ENCODE assay signal across 24 cellular contexts in genomic region chr1:151918156-151918555, GRCh38. TPM values are rescaled to one million over a fixed set of nuclear protein-coding genes. Genes with fewer than 3 reads are reported as not detected.
DNase-seq lines count a peak whose midpoint lies in the region; ATAC-seq and TF ChIP-seq lines count a peak whose summit lies in the region.
"Had no signal": no experiment of that assay in that cellular context is flagged by ENCODE, and none has a peak within 500 bp of the region (broad histone marks: within the 10 kb centered on the region; RNA-seq: fewer than 3 reads in every experiment).

No MANE protein-coding gene starts in this region.

- H3K4me1 Mint-ChIP-seq in activated T-cell treated with anti-CD3 and anti-CD28 coated beads, Interleukin-2, amount 50 U/mL, for 72 hours (ENCODE audit: low read depth): no peaks in the 10 kb centered on the region
- H3K4me1 Mint-ChIP-seq in stimulated activated naive B cell treated with anti-CD40 and anti-IgM and Interleukin-4, amounts not matched to agents 10 μg/mL and 1 μg/mL and 100 μg/mL, for 72 hours: peaks cover 22 to 30% of the 10 kb centered on the region in 2 donors

- no peak overlapping the region for H3K4me3 Mint-ChIP-seq in activated T-cell treated with anti-CD3 and anti-CD28 coated beads, Interleukin-2, amount 50 U/mL, for 72 hours
- H3K4me3 Mint-ChIP-seq in stimulated activated naive B cell treated with anti-CD40 and anti-IgM and Interleukin-4, amounts not matched to agents 10 μg/mL and 1 μg/mL and 100 μg/mL, for 72 hours: no peak overlapping the region
- H3K4me3 Mint-ChIP-seq: CD14-positive monocyte; CD4-positive, alpha-beta T cell; CD8-positive, alpha-beta memory T cell had no signal

- no peak overlapping the region for H2AFZ ChIP-seq in PC-9
- H2AFZ ChIP-seq: GM23248 had no signal

- H3K79me2 ChIP-seq in PC-9 (ENCODE audit: low read depth): no peaks in the 10 kb centered on the region

- peak overlapping the region; percentile 1 for H3K27ac Mint-ChIP-seq in activated T-cell treated with anti-CD3 and anti-CD28 coated beads, Interleukin-2, amount 50 U/mL, for 72 hours
- peak overlapping the region; percentile 15 for H3K27ac Mint-ChIP-seq in stimulated activated naive B cell treated with anti-CD40 and anti-IgM and Interleukin-4, amounts not matched to agents 10 μg/mL and 1 μg/mL and 100 μg/mL, for 72 hours
- H3K27ac Mint-ChIP-seq: CD14-positive monocyte; CD4-positive, alpha-beta T cell; CD8-positive, alpha-beta memory T cell had no signal

- no peak for ATAC-seq in activated T-cell treated with anti-CD3 and anti-CD28 coated beads, Interleukin-2, amount 50 U/mL, for 72 hours (replicated peaks in 1 of 2)
- ATAC-seq in stimulated activated naive B cell treated with anti-CD40 and anti-IgM and Interleukin-4, amounts not matched to agents 10 μg/mL and 1 μg/mL and 100 μg/mL, for 72 hours (replicated peaks): no peak
- no peak for ATAC-seq in HG02678 (IDR thresholded peaks at IDR 0.05; ENCODE audit: unreplicated experiment)
- ATAC-seq: A549, GM12878 had no signal

- BruUV-seq in PC-9 (replicated peaks; lab: Mats Ljungman, UMichigan): no TSS peak

- TF ChIP-seq CTCF in PC-9 (conservative IDR thresholded peaks at IDR 0.05): no peak

- no peak overlapping the region for H3K4me3 ChIP-seq in PC-9
- H3K4me3 ChIP-seq: A549; BLaER1 treated with 17β-estradiol and CSF1 and Interleukin-3, amounts not matched to agents 10 nM and 100 nM; GM12878; GM23248 had no signal

- no peaks in the 10 kb centered on the region for H3K36me3 ChIP-seq in PC-9 (ENCODE audit: low read depth)
- H3K36me3 ChIP-seq: BE2C; BLaER1 treated with 17β-estradiol and CSF1 and Interleukin-3, amounts not matched to agents 10 nM and 100 nM had no signal

- H3K4me1 ChIP-seq in PC-9 (replicated peaks; ENCODE audit: insufficient read depth): peaks cover 68% of the 10 kb centered on the region
- H3K4me1 ChIP-seq: A549, BE2C had no signal

- H4K20me1 ChIP-seq in PC-9 (ENCODE audit: insufficient read depth): no peaks in the 10 kb centered on the region
- H4K20me1 ChIP-seq: BLaER1 treated with 17β-estradiol and CSF1 and Interleukin-3, amounts not matched to agents 10 nM and 100 nM had no signal

- intact Hi-C loops in PC-9 (cut with micrococcal nuclease; ENCODE audit: unreplicated experiment): no loop called here

- CTCF ChIA-PET in PC-9 (lab: Charles Lee): no interaction called here

- POLR2A ChIA-PET in PC-9 (lab: Charles Lee; ENCODE audit: unreplicated experiment): interaction anchor here (0.6 kb wide), 1 partner anchor 82 kb away, joined by 3 read pairs; no protein-coding TSS in a partner anchor

- no peak for DNase-seq in activated T-cell treated with anti-CD3 and anti-CD28 coated beads, Interleukin-2, amount 50 U/mL, for 72 hours
- DNase-seq in activated T-cell treated with anti-CD3 and anti-CD28 coated beads for 4 hours (no peak), PC-9 (no peak), globus pallidus (ENCODE audit: low spot score) (peak; percentile 32), inferior parietal cortex (ENCODE audit: extremely low spot score) (no peak)
- DNase-seq in stimulated activated naive B cell treated with anti-CD40 and anti-IgM and Interleukin-4, amounts not matched to agents 10 μg/mL and 1 μg/mL and 100 μg/mL, for 72 hours: no peak
- DNase-seq: 8988T; ACHN; AML-193; BE2C; CD4-positive, alpha-beta T cell; CD8-positive, alpha-beta memory T cell; DMS 273 treated with DMSO at 0.1 percent for 48 hours; DMS79; EL; GDM1; GM23248; H7; HCEC 1CT had no signal

- H3K27me3 Mint-ChIP-seq in activated T-cell treated with anti-CD3 and anti-CD28 coated beads, Interleukin-2, amount 50 U/mL, for 72 hours (ENCODE audit: low read depth): no peaks in the 10 kb centered on the region
- no peaks in the 10 kb centered on the region for H3K27me3 Mint-ChIP-seq in stimulated activated naive B cell treated with anti-CD40 and anti-IgM and Interleukin-4, amounts not matched to agents 10 μg/mL and 1 μg/mL and 100 μg/mL, for 72 hours
- H3K27me3 Mint-ChIP-seq: CD4-positive, alpha-beta T cell; CD8-positive, alpha-beta memory T cell had no signal

- no peaks in the 10 kb centered on the region for H3K27me3 ChIP-seq in PC-9 (ENCODE audit: insufficient read depth, low read depth)
- H3K27me3 ChIP-seq: BLaER1 treated with 17β-estradiol and CSF1 and Interleukin-3, amounts not matched to agents 10 nM and 100 nM had no signal

- H3K9me2 ChIP-seq in PC-9 (ENCODE audit: insufficient read depth): no peaks in the 10 kb centered on the region

- no peaks in the 10 kb centered on the region for H3K9me3 Mint-ChIP-seq in activated T-cell treated with anti-CD3 and anti-CD28 coated beads, Interleukin-2, amount 50 U/mL, for 72 hours
- H3K9me3 Mint-ChIP-seq in stimulated activated naive B cell treated with anti-CD40 and anti-IgM and Interleukin-4, amounts not matched to agents 10 μg/mL and 1 μg/mL and 100 μg/mL, for 72 hours: peaks cover 6% of the 10 kb centered on the region in 2 donors
- H3K9me3 Mint-ChIP-seq: CD14-positive monocyte; CD4-positive, alpha-beta T cell; CD8-positive, alpha-beta memory T cell had no signal

- no peak overlapping the region for H3K27ac ChIP-seq in PC-9
- H3K27ac ChIP-seq: A549; BLaER1 treated with 17β-estradiol and CSF1 and Interleukin-3, amounts not matched to agents 10 nM and 100 nM; GM23248 had no signal

- H3K9me3 ChIP-seq in PC-9 (ENCODE audit: insufficient read depth, low read depth): no peaks in the 10 kb centered on the region
- H3K9me3 ChIP-seq: A549, BE2C had no signal

- H3K36me3 Mint-ChIP-seq in activated T-cell treated with anti-CD3 and anti-CD28 coated beads, Interleukin-2, amount 50 U/mL, for 72 hours (ENCODE audit: insufficient read depth in 2 of 2): no peaks in the 10 kb centered on the region
- H3K36me3 Mint-ChIP-seq in stimulated activated naive B cell treated with anti-CD40 and anti-IgM and Interleukin-4, amounts not matched to agents 10 μg/mL and 1 μg/mL and 100 μg/mL, for 72 hours: no peaks in the 10 kb centered on the region
- H3K36me3 Mint-ChIP-seq: CD14-positive monocyte; CD8-positive, alpha-beta memory T cell had no signal

- H3F3A ChIP-seq in PC-9 (ENCODE audit: insufficient read depth, low read depth): peaks cover 13% of the 10 kb centered on the region

- H3K4me2 ChIP-seq in PC-9: 0 out of 2 replicates have a peak overlapping the region, but pooled peaks have one; percentile 39
- H3K4me2 ChIP-seq: A549; BLaER1 treated with 17β-estradiol and CSF1 and Interleukin-3, amounts not matched to agents 10 nM and 100 nM had no signal

RNA-seq across cellular contexts. Expression of gene THEM4, which starts 8.8 kb away (rescaled TPM):
- 10 to 100 TPM; 40.5 to 41.5 TPM for total RNA-seq in activated T-cell treated with anti-CD3 and anti-CD28 coated beads, Interleukin-2, amount 50 U/mL, for 72 hours
- total RNA-seq in PC-9 (2021): 24.1 and 41.4 TPM in 2 replicates
